In the genomic region with DNA sequence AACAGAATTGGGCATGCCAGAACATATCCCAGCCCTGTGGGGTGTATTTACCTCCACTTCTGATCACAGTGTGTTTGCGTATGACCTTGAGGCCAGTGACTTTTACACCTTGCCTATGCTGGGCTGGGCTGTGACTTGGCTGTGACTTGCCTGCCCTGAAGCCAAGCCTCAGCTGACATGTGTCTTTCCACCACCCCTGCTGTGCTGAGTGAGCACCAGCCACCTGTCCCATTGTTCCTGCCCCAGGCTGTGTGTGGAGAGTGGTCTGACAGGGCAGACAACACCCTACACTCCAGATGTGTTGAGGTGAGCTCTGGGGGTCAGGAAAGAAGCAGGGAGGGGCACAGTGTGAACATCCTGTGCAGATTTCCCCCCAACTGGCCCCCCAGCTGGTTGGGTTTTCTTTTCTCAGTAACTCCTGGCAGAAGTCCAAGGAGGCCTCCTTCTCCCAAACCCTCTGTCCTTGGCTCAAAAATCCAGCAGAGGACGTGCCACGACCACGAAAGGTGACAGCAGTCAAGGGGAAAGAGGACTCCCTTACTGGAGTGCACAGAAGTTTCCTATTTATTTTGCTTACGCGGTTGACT, we compare ENCODE assay signal across 1 cellular context.
TF ChIP-seq lines count a peak whose summit lies in the region.

No MANE protein-coding gene starts in this region.

TF ChIP-seq in K562, 482 proteins besides CTCF, POLR2A, EP300 and RAD21 (continues in another document):
- no peak for TF ChIP-seq PURB (CRISPR knock-in tag; IDR thresholded peaks at IDR 0.05; ENCODE audit: low read depth)
- TF ChIP-seq FIP1L1 (IDR thresholded peaks at IDR 0.05; ENCODE audit: low read depth, low read length, poor library complexity, severe bottlenecking), result no peak
- TF ChIP-seq MCM5 (IDR thresholded peaks at IDR 0.05; ENCODE audit: low read depth), result no peak
- no peak for TF ChIP-seq CHD2 (IDR thresholded peaks at IDR 0.05; ENCODE audit: low read depth, low read length)
- peak; percentile 80 for TF ChIP-seq SMC3 (conservative IDR thresholded peaks at IDR 0.05; ENCODE audit: insufficient read depth, low read depth, low read length)
- TF ChIP-seq MAZ (CRISPR knock-in tag; conservative IDR thresholded peaks at IDR 0.05 in 1 of 2, IDR thresholded peaks at IDR 0.05 in 1 of 2), result peak in 1 of 2 experiments; percentile 49; a peak in 1 of 4 replicates
- no peak for TF ChIP-seq FOXJ2 (tag; IDR thresholded peaks at IDR 0.05)
- TF ChIP-seq, protein P1, sequence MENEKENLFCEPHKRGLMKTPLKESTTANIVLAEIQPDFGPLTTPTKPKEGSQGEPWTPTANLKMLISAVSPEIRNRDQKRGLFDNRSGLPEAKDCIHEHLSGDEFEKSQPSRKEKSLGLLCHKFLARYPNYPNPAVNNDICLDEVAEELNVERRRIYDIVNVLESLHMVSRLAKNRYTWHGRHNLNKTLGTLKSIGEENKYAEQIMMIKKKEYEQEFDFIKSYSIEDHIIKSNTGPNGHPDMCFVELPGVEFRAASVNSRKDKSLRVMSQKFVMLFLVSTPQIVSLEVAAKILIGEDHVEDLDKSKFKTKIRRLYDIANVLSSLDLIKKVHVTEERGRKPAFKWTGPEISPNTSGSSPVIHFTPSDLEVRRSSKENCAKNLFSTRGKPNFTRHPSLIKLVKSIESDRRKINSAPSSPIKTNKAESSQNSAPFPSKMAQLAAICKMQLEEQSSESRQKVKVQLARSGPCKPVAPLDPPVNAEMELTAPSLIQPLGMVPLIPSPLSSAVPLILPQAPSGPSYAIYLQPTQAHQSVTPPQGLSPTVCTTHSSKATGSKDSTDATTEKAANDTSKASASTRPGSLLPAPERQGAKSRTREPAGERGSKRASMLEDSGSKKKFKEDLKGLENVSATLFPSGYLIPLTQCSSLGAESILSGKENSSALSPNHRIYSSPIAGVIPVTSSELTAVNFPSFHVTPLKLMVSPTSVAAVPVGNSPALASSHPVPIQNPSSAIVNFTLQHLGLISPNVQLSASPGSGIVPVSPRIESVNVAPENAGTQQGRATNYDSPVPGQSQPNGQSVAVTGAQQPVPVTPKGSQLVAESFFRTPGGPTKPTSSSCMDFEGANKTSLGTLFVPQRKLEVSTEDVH (IDR thresholded peaks at IDR 0.05; ENCODE audit: low read depth, partially characterized antibody), result no peak
- TF ChIP-seq ZNF444 (CRISPR knock-in tag; IDR thresholded peaks at IDR 0.05), result no peak
- TF ChIP-seq ZNF76 (CRISPR knock-in tag; IDR thresholded peaks at IDR 0.05; ENCODE audit: borderline replicate concordance), result no peak
- TF ChIP-seq COPS2 (conservative IDR thresholded peaks at IDR 0.05), result no peak
- TF ChIP-seq TSC22D4 (tag; IDR thresholded peaks at IDR 0.05), result no peak
- TF ChIP-seq CBX3 (IDR thresholded peaks at IDR 0.05; ENCODE audit: borderline replicate concordance in 1 of 2, low read length in 2 of 2), result no peak
- no peak for TF ChIP-seq NFRKB (IDR thresholded peaks at IDR 0.05; ENCODE audit: low read depth)
- 0 out of 2 replicates have a peak, but pooled peaks have one; percentile 64 for TF ChIP-seq CC2D1A (IDR thresholded peaks at IDR 0.05)
- no peak for TF ChIP-seq POLR2AphosphoS5 (IDR thresholded peaks at IDR 0.05; ENCODE audit: control insufficient read depth, insufficient read depth, low read depth, low read length)
- TF ChIP-seq MTA2 (IDR thresholded peaks at IDR 0.05; ENCODE audit: low read depth), result no peak
- no peak for TF ChIP-seq ERF (CRISPR knock-in tag; IDR thresholded peaks at IDR 0.05)
- TF ChIP-seq, protein P2, sequence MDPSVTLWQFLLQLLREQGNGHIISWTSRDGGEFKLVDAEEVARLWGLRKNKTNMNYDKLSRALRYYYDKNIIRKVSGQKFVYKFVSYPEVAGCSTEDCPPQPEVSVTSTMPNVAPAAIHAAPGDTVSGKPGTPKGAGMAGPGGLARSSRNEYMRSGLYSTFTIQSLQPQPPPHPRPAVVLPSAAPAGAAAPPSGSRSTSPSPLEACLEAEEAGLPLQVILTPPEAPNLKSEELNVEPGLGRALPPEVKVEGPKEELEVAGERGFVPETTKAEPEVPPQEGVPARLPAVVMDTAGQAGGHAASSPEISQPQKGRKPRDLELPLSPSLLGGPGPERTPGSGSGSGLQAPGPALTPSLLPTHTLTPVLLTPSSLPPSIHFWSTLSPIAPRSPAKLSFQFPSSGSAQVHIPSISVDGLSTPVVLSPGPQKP (CRISPR knock-in tag; IDR thresholded peaks at IDR 0.05), result no peak
- no peak for TF ChIP-seq MXI1 (IDR thresholded peaks at IDR 0.05; ENCODE audit: low read depth, low read length)
- no peak for TF ChIP-seq ZNF133 (CRISPR knock-in tag; IDR thresholded peaks at IDR 0.05)
- peak; percentile 38; the same call in 1 of the 2 replicates for TF ChIP-seq RB1 (IDR thresholded peaks at IDR 0.05; ENCODE audit: low read depth)
- TF ChIP-seq SRSF9 (IDR thresholded peaks at IDR 0.05; ENCODE audit: borderline replicate concordance, low read depth, low read length), result no peak
- TF ChIP-seq C11orf30 (IDR thresholded peaks at IDR 0.05; ENCODE audit: low read depth), result no peak
- no peak for TF ChIP-seq SMAD3 (CRISPR knock-in tag; conservative IDR thresholded peaks at IDR 0.05)
- TF ChIP-seq SIN3A (IDR thresholded peaks at IDR 0.05; ENCODE audit: borderline replicate concordance in 2 of 2, control insufficient read depth in 1 of 2, low read depth in 2 of 2, low read length in 2 of 2), result no peak
- no peak for TF ChIP-seq ZNF695 (CRISPR knock-in tag; IDR thresholded peaks at IDR 0.05)
- TF ChIP-seq ZNF445 (CRISPR knock-in tag; IDR thresholded peaks at IDR 0.05; ENCODE audit: low read depth), result no peak
- no peak for TF ChIP-seq ILK (tag; IDR thresholded peaks at IDR 0.05; ENCODE audit: borderline replicate concordance, low read depth)
- TF ChIP-seq OTX1 (CRISPR knock-in tag; IDR thresholded peaks at IDR 0.05), result no peak
- TF ChIP-seq ARID2 (IDR thresholded peaks at IDR 0.05), result peak; percentile 76; the same call in 1 of the 2 replicates
- TF ChIP-seq BRCA1 (IDR thresholded peaks at IDR 0.05), result no peak
- TF ChIP-seq BRCA1 (CRISPR knock-in tag; IDR thresholded peaks at IDR 0.05), result no peak
- TF ChIP-seq, protein P3, sequence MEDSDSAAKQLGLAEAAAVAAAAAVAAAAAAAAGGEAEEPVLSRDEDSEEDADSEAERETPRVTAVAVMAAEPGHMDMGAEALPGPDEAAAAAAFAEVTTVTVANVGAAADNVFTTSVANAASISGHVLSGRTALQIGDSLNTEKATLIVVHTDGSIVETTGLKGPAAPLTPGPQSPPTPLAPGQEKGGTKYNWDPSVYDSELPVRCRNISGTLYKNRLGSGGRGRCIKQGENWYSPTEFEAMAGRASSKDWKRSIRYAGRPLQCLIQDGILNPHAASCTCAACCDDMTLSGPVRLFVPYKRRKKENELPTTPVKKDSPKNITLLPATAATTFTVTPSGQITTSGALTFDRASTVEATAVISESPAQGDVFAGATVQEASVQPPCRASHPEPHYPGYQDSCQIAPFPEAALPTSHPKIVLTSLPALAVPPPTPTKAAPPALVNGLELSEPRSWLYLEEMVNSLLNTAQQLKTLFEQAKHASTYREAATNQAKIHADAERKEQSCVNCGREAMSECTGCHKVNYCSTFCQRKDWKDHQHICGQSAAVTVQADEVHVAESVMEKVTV (CRISPR knock-in tag; IDR thresholded peaks at IDR 0.05), result peak; percentile 91
- TF ChIP-seq, protein P4, sequence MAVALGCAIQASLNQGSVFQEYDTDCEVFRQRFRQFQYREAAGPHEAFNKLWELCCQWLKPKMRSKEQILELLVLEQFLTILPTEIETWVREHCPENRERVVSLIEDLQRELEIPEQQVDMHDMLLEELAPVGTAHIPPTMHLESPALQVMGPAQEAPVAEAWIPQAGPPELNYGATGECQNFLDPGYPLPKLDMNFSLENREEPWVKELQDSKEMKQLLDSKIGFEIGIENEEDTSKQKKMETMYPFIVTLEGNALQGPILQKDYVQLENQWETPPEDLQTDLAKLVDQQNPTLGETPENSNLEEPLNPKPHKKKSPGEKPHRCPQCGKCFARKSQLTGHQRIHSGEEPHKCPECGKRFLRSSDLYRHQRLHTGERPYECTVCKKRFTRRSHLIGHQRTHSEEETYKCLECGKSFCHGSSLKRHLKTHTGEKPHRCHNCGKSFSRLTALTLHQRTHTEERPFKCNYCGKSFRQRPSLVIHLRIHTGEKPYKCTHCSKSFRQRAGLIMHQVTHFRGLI (CRISPR knock-in tag; IDR thresholded peaks at IDR 0.05), result no peak
- TF ChIP-seq ESRRA (IDR thresholded peaks at IDR 0.05; ENCODE audit: borderline replicate concordance, low read depth), result 0 out of 2 replicates have a peak, but pooled peaks have one; percentile 22
- TF ChIP-seq MTF1 (CRISPR knock-in tag; IDR thresholded peaks at IDR 0.05; ENCODE audit: borderline replicate concordance), result no peak
- no peak for TF ChIP-seq NRF1 (conservative IDR thresholded peaks at IDR 0.05 in 1 of 2, IDR thresholded peaks at IDR 0.05 in 1 of 2)
- TF ChIP-seq, protein P5, sequence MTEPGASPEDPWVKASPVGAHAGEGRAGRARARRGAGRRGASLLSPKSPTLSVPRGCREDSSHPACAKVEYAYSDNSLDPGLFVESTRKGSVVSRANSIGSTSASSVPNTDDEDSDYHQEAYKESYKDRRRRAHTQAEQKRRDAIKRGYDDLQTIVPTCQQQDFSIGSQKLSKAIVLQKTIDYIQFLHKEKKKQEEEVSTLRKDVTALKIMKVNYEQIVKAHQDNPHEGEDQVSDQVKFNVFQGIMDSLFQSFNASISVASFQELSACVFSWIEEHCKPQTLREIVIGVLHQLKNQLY (CRISPR knock-in tag; conservative IDR thresholded peaks at IDR 0.05), result no peak
- TF ChIP-seq LCOR (CRISPR knock-in tag; IDR thresholded peaks at IDR 0.05), result no peak
- no peak for TF ChIP-seq MAFK (IDR thresholded peaks at IDR 0.05; ENCODE audit: low read length)
- no peak for TF ChIP-seq TBP (optimal IDR thresholded peaks at IDR 0.05; ENCODE audit: low read depth, low read length)
- TF ChIP-seq HNRNPH1 (optimal IDR thresholded peaks at IDR 0.05; ENCODE audit: low read depth, low read length), result no peak
- TF ChIP-seq RFX7 (CRISPR knock-in tag; IDR thresholded peaks at IDR 0.05), result no peak
- TF ChIP-seq, protein P6, sequence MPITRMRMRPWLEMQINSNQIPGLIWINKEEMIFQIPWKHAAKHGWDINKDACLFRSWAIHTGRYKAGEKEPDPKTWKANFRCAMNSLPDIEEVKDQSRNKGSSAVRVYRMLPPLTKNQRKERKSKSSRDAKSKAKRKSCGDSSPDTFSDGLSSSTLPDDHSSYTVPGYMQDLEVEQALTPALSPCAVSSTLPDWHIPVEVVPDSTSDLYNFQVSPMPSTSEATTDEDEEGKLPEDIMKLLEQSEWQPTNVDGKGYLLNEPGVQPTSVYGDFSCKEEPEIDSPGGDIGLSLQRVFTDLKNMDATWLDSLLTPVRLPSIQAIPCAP (CRISPR knock-in tag; IDR thresholded peaks at IDR 0.05; ENCODE audit: borderline replicate concordance), result no peak
- TF ChIP-seq, protein P7, sequence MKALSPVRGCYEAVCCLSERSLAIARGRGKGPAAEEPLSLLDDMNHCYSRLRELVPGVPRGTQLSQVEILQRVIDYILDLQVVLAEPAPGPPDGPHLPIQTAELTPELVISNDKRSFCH (CRISPR knock-in tag; IDR thresholded peaks at IDR 0.05), result no peak
- TF ChIP-seq, protein P7 (tag; IDR thresholded peaks at IDR 0.05), result no peak
- TF ChIP-seq PRMT5 (CRISPR knock-in tag; IDR thresholded peaks at IDR 0.05), result no peak
- TF ChIP-seq ZFP36 (IDR thresholded peaks at IDR 0.05; ENCODE audit: low read depth, low read length, partially characterized antibody), result peak; percentile 22
- no peak for TF ChIP-seq CREM (IDR thresholded peaks at IDR 0.05; ENCODE audit: low read depth)
- TF ChIP-seq MIER1 (IDR thresholded peaks at IDR 0.05; ENCODE audit: low read depth), result no peak
- TF ChIP-seq SREBF2 (CRISPR knock-in tag; IDR thresholded peaks at IDR 0.05), result no peak
- no peak for TF ChIP-seq KAT7 (CRISPR knock-in tag; IDR thresholded peaks at IDR 0.05; ENCODE audit: borderline replicate concordance)
- TF ChIP-seq, protein P8, sequence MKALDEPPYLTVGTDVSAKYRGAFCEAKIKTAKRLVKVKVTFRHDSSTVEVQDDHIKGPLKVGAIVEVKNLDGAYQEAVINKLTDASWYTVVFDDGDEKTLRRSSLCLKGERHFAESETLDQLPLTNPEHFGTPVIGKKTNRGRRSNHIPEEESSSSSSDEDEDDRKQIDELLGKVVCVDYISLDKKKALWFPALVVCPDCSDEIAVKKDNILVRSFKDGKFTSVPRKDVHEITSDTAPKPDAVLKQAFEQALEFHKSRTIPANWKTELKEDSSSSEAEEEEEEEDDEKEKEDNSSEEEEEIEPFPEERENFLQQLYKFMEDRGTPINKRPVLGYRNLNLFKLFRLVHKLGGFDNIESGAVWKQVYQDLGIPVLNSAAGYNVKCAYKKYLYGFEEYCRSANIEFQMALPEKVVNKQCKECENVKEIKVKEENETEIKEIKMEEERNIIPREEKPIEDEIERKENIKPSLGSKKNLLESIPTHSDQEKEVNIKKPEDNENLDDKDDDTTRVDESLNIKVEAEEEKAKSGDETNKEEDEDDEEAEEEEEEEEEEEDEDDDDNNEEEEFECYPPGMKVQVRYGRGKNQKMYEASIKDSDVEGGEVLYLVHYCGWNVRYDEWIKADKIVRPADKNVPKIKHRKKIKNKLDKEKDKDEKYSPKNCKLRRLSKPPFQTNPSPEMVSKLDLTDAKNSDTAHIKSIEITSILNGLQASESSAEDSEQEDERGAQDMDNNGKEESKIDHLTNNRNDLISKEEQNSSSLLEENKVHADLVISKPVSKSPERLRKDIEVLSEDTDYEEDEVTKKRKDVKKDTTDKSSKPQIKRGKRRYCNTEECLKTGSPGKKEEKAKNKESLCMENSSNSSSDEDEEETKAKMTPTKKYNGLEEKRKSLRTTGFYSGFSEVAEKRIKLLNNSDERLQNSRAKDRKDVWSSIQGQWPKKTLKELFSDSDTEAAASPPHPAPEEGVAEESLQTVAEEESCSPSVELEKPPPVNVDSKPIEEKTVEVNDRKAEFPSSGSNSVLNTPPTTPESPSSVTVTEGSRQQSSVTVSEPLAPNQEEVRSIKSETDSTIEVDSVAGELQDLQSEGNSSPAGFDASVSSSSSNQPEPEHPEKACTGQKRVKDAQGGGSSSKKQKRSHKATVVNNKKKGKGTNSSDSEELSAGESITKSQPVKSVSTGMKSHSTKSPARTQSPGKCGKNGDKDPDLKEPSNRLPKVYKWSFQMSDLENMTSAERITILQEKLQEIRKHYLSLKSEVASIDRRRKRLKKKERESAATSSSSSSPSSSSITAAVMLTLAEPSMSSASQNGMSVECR (CRISPR knock-in tag; IDR thresholded peaks at IDR 0.05), result no peak
- TF ChIP-seq SUPT5H (IDR thresholded peaks at IDR 0.05), result no peak
- TF ChIP-seq BCL6 (CRISPR knock-in tag; IDR thresholded peaks at IDR 0.05), result no peak
- TF ChIP-seq SP2 (IDR thresholded peaks at IDR 0.05; ENCODE audit: extremely low read depth, low read depth, low read length, poor library complexity, severe bottlenecking), result no peak
- TF ChIP-seq SMAD4 (CRISPR knock-in tag; conservative IDR thresholded peaks at IDR 0.05), result no peak
